Comparison of ENCODE assay signal across 32 cellular contexts in genomic region chr11:24592342-24592741, GRCh38.
"Had no signal": no experiment of that assay in that cellular context is flagged by ENCODE, and none has a peak within 500 bp of the region (broad histone marks: within the 10 kb centered on the region; RNA-seq: fewer than 3 reads in every experiment).

No MANE protein-coding gene starts in this region.

- H3K4me3 Mint-ChIP-seq: activated CD4-positive, alpha-beta memory T cell treated with anti-CD3 and anti-CD28 coated beads, Interleukin-2, amount 10 ng/mL, durations not matched to agents 7 days and 5 days; activated T-cell treated with anti-CD3 and anti-CD28 coated beads, Interleukin-2, amount 50 U/mL, for 24 hours; immature natural killer cell; naive thymus-derived CD8-positive, alpha-beta T cell; neural crest cell; stimulated activated naive B cell treated with anti-CD40 and anti-IgM and Interleukin-4, amounts not matched to agents 10 μg/mL and 1 μg/mL and 100 μg/mL, for 72 hours; T-helper 1 cell treated with Interleukin-12 subunit alpha and Interleukin-12 subunit beta and Interleukin-4 antibody, amounts not matched to agents 30 μg/mL and 1 μg/mL, for 36 hours had no signal

- H3K4me2 ChIP-seq: smooth muscle cell had no signal

- H3K4me1 ChIP-seq: heart left ventricle, lower lobe of right lung, right atrium auricular region, suprapubic skin, upper lobe of right lung had no signal

- H3K36me3 Mint-ChIP-seq: immature natural killer cell; naive thymus-derived CD8-positive, alpha-beta T cell; stimulated activated naive B cell treated with anti-CD40 and anti-IgM and Interleukin-4, amounts not matched to agents 10 μg/mL and 1 μg/mL and 100 μg/mL, for 72 hours had no signal

- H3K27ac Mint-ChIP-seq: activated CD4-positive, alpha-beta memory T cell treated with anti-CD3 and anti-CD28 coated beads, Interleukin-2, amount 10 ng/mL, durations not matched to agents 7 days and 5 days; activated T-cell treated with anti-CD3 and anti-CD28 coated beads, Interleukin-2, amount 50 U/mL, for 24 hours; immature natural killer cell; naive thymus-derived CD8-positive, alpha-beta T cell; stimulated activated naive B cell treated with anti-CD40 and anti-IgM and Interleukin-4, amounts not matched to agents 10 μg/mL and 1 μg/mL and 100 μg/mL, for 72 hours; T-helper 1 cell treated with Interleukin-12 subunit alpha and Interleukin-12 subunit beta and Interleukin-4 antibody, amounts not matched to agents 30 μg/mL and 1 μg/mL, for 36 hours had no signal

- H3K27ac ChIP-seq: coronary artery, dorsolateral prefrontal cortex, foreskin keratinocyte, heart left ventricle, lower lobe of right lung, right atrium auricular region, suprapubic skin, upper lobe of right lung, WERI-Rb-1 had no signal

- H3K4me1 Mint-ChIP-seq: activated CD4-positive, alpha-beta memory T cell treated with anti-CD3 and anti-CD28 coated beads, Interleukin-2, amount 10 ng/mL, durations not matched to agents 7 days and 5 days; immature natural killer cell; naive thymus-derived CD8-positive, alpha-beta T cell; neural crest cell; stimulated activated naive B cell treated with anti-CD40 and anti-IgM and Interleukin-4, amounts not matched to agents 10 μg/mL and 1 μg/mL and 100 μg/mL, for 72 hours had no signal

- ATAC-seq: activated CD4-positive, CD25-positive, alpha-beta regulatory T cell treated with anti-CD3 and anti-CD28 coated beads, Interleukin-2, amount 50 U/mL, for 24 hours; foreskin keratinocyte; heart left ventricle; left lobe of liver; lower lobe of right lung; naive thymus-derived CD8-positive, alpha-beta T cell; stimulated activated naive B cell treated with anti-CD40 and anti-IgM and Interleukin-4, amounts not matched to agents 10 μg/mL and 1 μg/mL and 100 μg/mL, for 72 hours; upper lobe of right lung had no signal

- H3K9me3 ChIP-seq: heart left ventricle, lower lobe of right lung, right atrium auricular region, suprapubic skin, tibial artery, upper lobe of right lung had no signal

- H3K4me3 ChIP-seq: coronary artery, dorsolateral prefrontal cortex, heart left ventricle, lower lobe of right lung, right atrium auricular region, smooth muscle cell, suprapubic skin, tibial artery, upper lobe of right lung had no signal

- DNase-seq: activated CD4-positive, alpha-beta memory T cell treated with anti-CD3 and anti-CD28 coated beads, Interleukin-2, amount 10 ng/mL, durations not matched to agents 7 days and 5 days; activated CD4-positive, alpha-beta T cell treated with anti-CD3 and anti-CD28 coated beads for 48 hours; activated CD8-positive, alpha-beta memory T cell treated with anti-CD3 and anti-CD28 coated beads, Interleukin-2, amount 50 U/mL, for 48 hours; activated gamma-delta T cell treated with Interleukin-2 at 50 U/mL for 16 hours; activated naive CD4-positive, alpha-beta T cell treated with anti-CD3 and anti-CD28 coated beads, Interleukin-2, amount 50 U/mL, for 16 hours; activated T-cell treated with anti-CD3 and anti-CD28 coated beads, Interleukin-2, amount 50 U/mL, for 24 hours; amygdala; dorsolateral prefrontal cortex; effector memory CD4-positive, alpha-beta T cell; erythroblast; foreskin keratinocyte; heart left ventricle; hypothalamus; immature natural killer cell; lower lobe of right lung; mesenchymal stem cell; naive thymus-derived CD8-positive, alpha-beta T cell; nucleus accumbens; stimulated activated CD4-positive, alpha-beta T cell treated with anti-CD3 and anti-CD28 coated beads, Interleukin-1b, Interleukin-23, amount 100 ng/mL, for 48 hours; stimulated activated naive B cell treated with anti-CD40 and anti-IgM and Interleukin-4, amounts not matched to agents 10 μg/mL and 1 μg/mL and 100 μg/mL, for 72 hours; T-helper 9 cell; tibial artery; upper lobe of right lung; WERI-Rb-1 had no signal

- H3K36me3 ChIP-seq: heart left ventricle, lower lobe of right lung, right atrium auricular region, suprapubic skin, tibial artery, upper lobe of right lung, WERI-Rb-1 had no signal

- H3K27me3 Mint-ChIP-seq: activated CD4-positive, alpha-beta memory T cell treated with anti-CD3 and anti-CD28 coated beads, Interleukin-2, amount 10 ng/mL, durations not matched to agents 7 days and 5 days; activated T-cell treated with anti-CD3 and anti-CD28 coated beads, Interleukin-2, amount 50 U/mL, for 24 hours; naive thymus-derived CD8-positive, alpha-beta T cell; stimulated activated naive B cell treated with anti-CD40 and anti-IgM and Interleukin-4, amounts not matched to agents 10 μg/mL and 1 μg/mL and 100 μg/mL, for 72 hours had no signal

- H3K27me3 ChIP-seq: dorsolateral prefrontal cortex, foreskin keratinocyte, heart left ventricle, right atrium auricular region, suprapubic skin, tibial artery, upper lobe of right lung had no signal

- H3K9me3 Mint-ChIP-seq: neural crest cell; stimulated activated naive B cell treated with anti-CD40 and anti-IgM and Interleukin-4, amounts not matched to agents 10 μg/mL and 1 μg/mL and 100 μg/mL, for 72 hours; T-helper 1 cell treated with Interleukin-12 subunit alpha and Interleukin-12 subunit beta and Interleukin-4 antibody, amounts not matched to agents 30 μg/mL and 1 μg/mL, for 36 hours had no signal
